In the genomic region with DNA sequence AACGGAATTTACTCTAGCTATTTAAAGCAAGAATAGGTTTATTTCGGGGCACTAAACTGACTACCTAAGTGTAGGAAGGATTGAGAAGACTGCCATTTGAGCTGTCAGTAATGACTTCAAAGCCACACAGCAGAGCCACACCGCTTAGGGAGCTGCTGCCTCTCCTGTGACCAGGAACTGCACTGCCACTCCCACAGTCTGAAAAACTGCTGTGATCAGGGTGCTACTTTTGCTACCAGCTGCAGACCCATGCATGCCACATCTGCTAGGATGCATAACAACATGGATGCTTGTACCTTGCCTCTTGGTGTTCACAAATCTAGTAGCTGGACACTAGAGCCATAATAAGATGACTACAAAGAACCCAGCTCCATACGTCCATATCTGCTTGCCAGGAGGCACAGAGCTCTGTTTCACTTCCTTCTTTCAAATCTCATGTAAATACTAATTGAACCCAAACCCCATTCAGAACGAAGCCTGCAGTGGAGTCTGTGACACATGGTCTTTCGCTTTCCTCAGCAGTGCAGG, we compare ENCODE assay signal across 9 cellular contexts. TPM values are rescaled to one million over a fixed set of nuclear protein-coding genes. Genes with fewer than 3 reads are reported as not detected.
DNase-seq lines count a peak whose midpoint lies in the region; ATAC-seq and TF ChIP-seq lines count a peak whose summit lies in the region.
"Had no signal": no experiment of that assay in that cellular context is flagged by ENCODE, and none has a peak within 500 bp of the region (broad histone marks: within the 10 kb centered on the region; RNA-seq: fewer than 3 reads in every experiment).

No MANE protein-coding gene starts in this region.

- TF ChIP-seq CTCF in PC-3 (conservative IDR thresholded peaks at IDR 0.05; ENCODE audit: low read depth, low read length) (no peak), upper lobe of left lung (IDR thresholded peaks at IDR 0.05) (no peak)

- H3K9me2 ChIP-seq in PC-3 (replicated peaks; ENCODE audit: low read length): no peaks in the 10 kb centered on the region

- no peaks in the 10 kb centered on the region for H3K36me3 ChIP-seq in PC-3 (ENCODE audit: low read depth, low read length)
- no peaks in the 10 kb centered on the region for H3K36me3 ChIP-seq in upper lobe of left lung

- H3K4me1 ChIP-seq in PC-3 (ENCODE audit: insufficient read depth, low read length): peaks cover 7% of the 10 kb centered on the region; the same call in 1 of the 2 replicates
- H3K4me1 ChIP-seq in upper lobe of left lung: peaks cover 5 to 16% (median 8%) of the 10 kb centered on the region in 4 donors

- H3K79me2 ChIP-seq in PC-3 (ENCODE audit: low read length): peaks cover 51% of the 10 kb centered on the region

- no peak overlapping the region; the same call in 1 of the 2 replicates for H3K4me3 ChIP-seq in PC-3 (ENCODE audit: low read length)
- H3K4me3 ChIP-seq in upper lobe of left lung: no peak overlapping the region

- DNase-seq in Ammon's horn (ENCODE audit: low spot score) (peak; percentile 39), PC-3 (no peak), HEK293T (ENCODE audit: extremely low spot score) (no peak), NCI-H226 (no peak), AG08395 (ENCODE audit: low spot score) (no peak), upper lobe of left lung (no peak)
- DNase-seq: T1000 had no signal

- H3K27me3 ChIP-seq in PC-3 (ENCODE audit: low read length): no peaks in the 10 kb centered on the region
- peaks cover 0 to 8% (median 4%) of the 10 kb centered on the region in 4 donors for H3K27me3 ChIP-seq in upper lobe of left lung

- no peaks in the 10 kb centered on the region for H3F3A ChIP-seq in PC-3 (ENCODE audit: low read length, unreplicated experiment)

- H4K20me1 ChIP-seq in PC-3 (ENCODE audit: low read length): no peaks in the 10 kb centered on the region

- CTCF ChIA-PET in PC-3 (lab: Charles Lee) (no interaction called here), HEK293T (lab: Yijun Ruan, JAX) (interaction anchor here (1.0 kb wide), 1 partner anchor 12 kb away, joined by 3 read pairs; no protein-coding TSS in a partner anchor)

- POLR2A ChIA-PET in PC-3 (lab: Charles Lee; ENCODE audit: unreplicated experiment) (no interaction called here), HEK293T (lab: Yijun Ruan, JAX) (interaction anchor here (0.8 kb wide), 1 partner anchor 12 kb away, joined by 5 read pairs; no protein-coding TSS in a partner anchor)

- ATAC-seq in GM19328 (IDR thresholded peaks at IDR 0.05; ENCODE audit: unreplicated experiment) (peak; percentile 78), HG03025 (IDR thresholded peaks at IDR 0.05; ENCODE audit: low FRiP score, unreplicated experiment) (peak; percentile 93), PC-3 (no peak), upper lobe of left lung (ENCODE audit: low FRiP score in 2 of 2) (no peak)

- intact Hi-C loops in PC-3 (cut with micrococcal nuclease): no loop called here

- H3K9me3 ChIP-seq in PC-3 (ENCODE audit: low read length) (no peaks in the 10 kb centered on the region), upper lobe of left lung (no peaks in the 10 kb centered on the region)

- H3K4me2 ChIP-seq in PC-3 (ENCODE audit: low read length): peak overlapping the region; percentile 85; the same call in 1 of the 2 replicates

- no peak overlapping the region for H3K9ac ChIP-seq in PC-3 (ENCODE audit: low read length)

- BruUV-seq in PC-3 (replicated peaks; lab: Mats Ljungman, UMichigan): no TSS peak

- no peak overlapping the region for H2AFZ ChIP-seq in PC-3 (ENCODE audit: low read length)

- H3K27ac ChIP-seq in PC-3 (ENCODE audit: low read length) (no peak overlapping the region), upper lobe of left lung (no peak overlapping the region)

- TF ChIP-seq POLR2A in upper lobe of left lung (IDR thresholded peaks at IDR 0.05): no peak

- TF ChIP-seq EP300 in upper lobe of left lung (IDR thresholded peaks at IDR 0.05): no peak

- WGBS in upper lobe of left lung, 2 donors: 72 to 73% methylated on average over 6 of the region's 6 CpGs

TF ChIP-seq in HEK293T, 16 proteins besides CTCF, POLR2A, EP300 and RAD21:
- TF ChIP-seq FOXA1 (IDR thresholded peaks at IDR 0.05): no peak
- no peak for TF ChIP-seq ZNF384 (IDR thresholded peaks at IDR 0.05)
- TF ChIP-seq NFRKB (IDR thresholded peaks at IDR 0.05): no peak
- TF ChIP-seq SP1 (IDR thresholded peaks at IDR 0.05): no peak
- TF ChIP-seq L3MBTL2 (conservative IDR thresholded peaks at IDR 0.05): no peak
- TF ChIP-seq ARNT (IDR thresholded peaks at IDR 0.05): no peak
- no peak for TF ChIP-seq LEF1 (IDR thresholded peaks at IDR 0.05; ENCODE audit: borderline replicate concordance)

RNA-seq across cellular contexts. Expression of a gene that starts 2.2 kb away (rescaled TPM):
- total RNA-seq in PC-3 (2014; rRNA removed) (17.2 and 21.1 TPM in 2 replicates), upper lobe of left lung (10 to 100 TPM in 4 of 6 donors, 1 to 10 TPM in 2; 5.2 to 55.4 (median 26.8) TPM)

RNA-seq across cellular contexts. Expression of a gene that starts 52.7 kb away (rescaled TPM):
- total RNA-seq in PC-3 (2014; rRNA removed): not detected in 2 replicates
- not detected for total RNA-seq in upper lobe of left lung

Comparison
In these comparisons a context has a peak if more than half of its experiments do, and no peak if none do; other contexts are left out.
1. ATAC-seq: peak in GM19328 (single experiment) and HG03025 (single experiment); none in PC-3 (single experiment) and upper lobe of left lung (0 of 2).